In genomic region chr10:96431211-96431970, GRCh38 we compare ENCODE assay signal across 16 cellular contexts.
DNase-seq lines count a peak whose midpoint lies in the region; ATAC-seq and TF ChIP-seq lines count a peak whose summit lies in the region.
"Had no signal": no experiment of that assay in that cellular context is flagged by ENCODE, and none has a peak within 500 bp of the region (broad histone marks: within the 10 kb centered on the region; RNA-seq: fewer than 3 reads in every experiment).

No MANE protein-coding gene starts in this region.

- no peak overlapping the region for H2AFZ ChIP-seq in GM23338

- H3K79me2 ChIP-seq in GM23338 (replicated peaks; ENCODE audit: insufficient read depth): no peaks in the 10 kb centered on the region

- H3K4me3 ChIP-seq in GM23338 (no peak overlapping the region), left ventricle myocardium inferior (peak overlapping the region; percentile 19)

- H3K4me2 ChIP-seq in GM23338: no peak overlapping the region

- H3K9me3 Mint-ChIP-seq in GM23338 (peaks cover 10% of the 10 kb centered on the region; the same call in 2 of the 3 replicates), osteocyte (ENCODE audit: unreplicated experiment) (peaks cover 8% of the 10 kb centered on the region)
- H3K9me3 Mint-ChIP-seq: CD4-positive, alpha-beta T cell had no signal

- DNase-seq in NCI-H82 (lab: John Stamatoyannopoulos, UW) (peak; percentile 29), NCI-H82 treated with DMSO at 0.1 percent for 48 hours (lab: John Stamatoyannopoulos, UW; ENCODE audit: unreplicated experiment) (no peak), GM23338 (ENCODE audit: low spot score) (no peak), left ventricle myocardium inferior (no peak), osteocyte (ENCODE audit: extremely low spot score, unreplicated experiment) (peak; percentile 56), AG08396 (ENCODE audit: low spot score) (no peak), RPMI8226 (no peak)
- DNase-seq: C1 segment of cervical spinal cord; Calu3; CD4-positive, alpha-beta T cell; DMS 273 treated with DMSO at 0.1 percent for 48 hours; GOT3; H9 had no signal

- no peaks in the 10 kb centered on the region for H3K27me3 ChIP-seq in GM23338 (ENCODE audit: insufficient read depth)
- no peaks in the 10 kb centered on the region for H3K27me3 ChIP-seq in left ventricle myocardium inferior (ENCODE audit: low read depth)

- H3K4me1 ChIP-seq in GM23338 (ENCODE audit: insufficient read depth) (no peaks in the 10 kb centered on the region), left ventricle myocardium inferior (peaks cover 10% of the 10 kb centered on the region)

- H3K27ac ChIP-seq in GM23338 (ENCODE audit: low read depth) (no peak overlapping the region), left ventricle myocardium inferior (replicated peaks) (no peak overlapping the region)
- H3K27ac ChIP-seq: 22Rv1 had no signal

- H3F3A ChIP-seq in GM23338 (replicated peaks; ENCODE audit: low read depth): no peaks in the 10 kb centered on the region

- H3K36me3 ChIP-seq in GM23338 (ENCODE audit: insufficient read depth) (no peaks in the 10 kb centered on the region), left ventricle myocardium inferior (no peaks in the 10 kb centered on the region)

- TF ChIP-seq CTCF in GM23338 (conservative IDR thresholded peaks at IDR 0.05; ENCODE audit: low read depth in 2 of 2): no peak
- TF ChIP-seq CTCF in left ventricle myocardium inferior (IDR thresholded peaks at IDR 0.05; ENCODE audit: borderline replicate concordance): no peak
- TF ChIP-seq CTCF in osteocyte (IDR thresholded peaks at IDR 0.05): no peak

- intact Hi-C loops in left ventricle myocardium inferior (cut with micrococcal nuclease): no loop called here

- H3K4me3 Mint-ChIP-seq in GM23338 (no peak overlapping the region), osteocyte (ENCODE audit: unreplicated experiment) (no peak overlapping the region)
- H3K4me3 Mint-ChIP-seq: CD4-positive, alpha-beta T cell; H9; IgD-negative memory B cell had no signal

- H3K4me1 Mint-ChIP-seq in GM23338 (peaks cover 6% of the 10 kb centered on the region), osteocyte (ENCODE audit: unreplicated experiment) (no peaks in the 10 kb centered on the region)
- H3K4me1 Mint-ChIP-seq: IgD-negative memory B cell had no signal

- no peaks in the 10 kb centered on the region; the same call in 1 of the 2 replicates for H3K9me2 ChIP-seq in GM23338 (ENCODE audit: insufficient read depth)

- H3K27ac Mint-ChIP-seq in GM23338: no peak overlapping the region
- no peak overlapping the region for H3K27ac Mint-ChIP-seq in osteocyte (ENCODE audit: unreplicated experiment)
- H3K27ac Mint-ChIP-seq: CD4-positive, alpha-beta T cell; H9 had no signal

- ATAC-seq in GM23338 (peak; percentile 40; the same call in 2 of the 3 replicates), HG02970 (IDR thresholded peaks at IDR 0.05; ENCODE audit: low FRiP score, unreplicated experiment) (no peak)

- peaks cover 7% of the 10 kb centered on the region for H3K9me3 ChIP-seq in left ventricle myocardium inferior (replicated peaks)

- no peaks in the 10 kb centered on the region for H4K20me1 ChIP-seq in GM23338 (replicated peaks; ENCODE audit: insufficient read depth)

- H3K27me3 Mint-ChIP-seq in GM23338 (ENCODE audit: insufficient read depth, low read depth, poor library complexity) (no peaks in the 10 kb centered on the region), osteocyte (ENCODE audit: unreplicated experiment) (peaks cover 10% of the 10 kb centered on the region)

- H3K36me3 Mint-ChIP-seq in GM23338 (ENCODE audit: low read depth): peaks cover 6% of the 10 kb centered on the region; the same call in 2 of the 3 replicates
- H3K36me3 Mint-ChIP-seq in osteocyte (ENCODE audit: unreplicated experiment): no peaks in the 10 kb centered on the region

TF ChIP-seq in GM23338, 12 proteins besides CTCF, POLR2A, EP300 and RAD21:
- TF ChIP-seq NANOG (IDR thresholded peaks at IDR 0.05; ENCODE audit: borderline replicate concordance) (no peak), ZNF331 (CRISPR knock-in tag; IDR thresholded peaks at IDR 0.05; ENCODE audit: low read depth) (no peak), STAT1 (IDR thresholded peaks at IDR 0.05; ENCODE audit: unreplicated experiment) (no peak), EZH2 (IDR thresholded peaks at IDR 0.05; ENCODE audit: low read depth, unreplicated experiment) (no peak), POLR2AphosphoS5 (IDR thresholded peaks at IDR 0.05; ENCODE audit: low read depth) (no peak)

Comparison
In these comparisons a context has a peak if more than half of its experiments do, and no peak if none do; other contexts are left out.
1. DNase-seq: peak in NCI-H82 (single experiment) and osteocyte (single experiment); none in NCI-H82 treated with DMSO at 0.1 percent for 48 hours (single experiment), GM23338 (single experiment), left ventricle myocardium inferior (single experiment), AG08396 (single experiment) and RPMI8226 (single experiment).